ENCODE assay signal across 22 cellular contexts in genomic region chr16:3726021-3726687, GRCh38.
"Had no signal": no experiment of that assay in that cellular context is flagged by ENCODE, and none has a peak within 500 bp of the region (broad histone marks: within the 10 kb centered on the region; RNA-seq: fewer than 3 reads in every experiment).

No MANE protein-coding gene starts in this region.

- H3K27ac Mint-ChIP-seq: activated naive CD4-positive, alpha-beta T cell treated with anti-CD3 and anti-CD28 coated beads, Interleukin-2, amount 10 ng/mL, durations not matched to agents 7 days and 5 days; activated T-cell treated with anti-CD3 and anti-CD28 coated beads, Interleukin-2, amount 50 U/mL, for 72 hours; dendritic cell treated with granulocyte-macrophage colony-stimulating factor and Interleukin-4, amounts not matched to agents 40 ng/mL and 50 ng/mL, for 4 days; stimulated activated naive CD8-positive, alpha-beta T cell treated with anti-CD3 and anti-CD28 coated beads, Interleukin-15, amount 100 ng/mL, for 72 hours had no signal

- H3K36me3 ChIP-seq: uterus had no signal

- H3K27me3 Mint-ChIP-seq: activated naive CD4-positive, alpha-beta T cell treated with anti-CD3 and anti-CD28 coated beads, Interleukin-2, amount 10 ng/mL, durations not matched to agents 7 days and 5 days; dendritic cell treated with granulocyte-macrophage colony-stimulating factor and Interleukin-4, amounts not matched to agents 40 ng/mL and 50 ng/mL, for 4 days; naive thymus-derived CD8-positive, alpha-beta T cell; stimulated activated naive CD8-positive, alpha-beta T cell treated with anti-CD3 and anti-CD28 coated beads, Interleukin-15, amount 100 ng/mL, for 72 hours had no signal

- H3K4me1 ChIP-seq: left lung, pancreas, tibial nerve, uterus had no signal

- ATAC-seq: activated T-cell treated with anti-CD3 and anti-CD28 coated beads, Interleukin-2, amount 50 U/mL, for 72 hours; left lung; naive thymus-derived CD8-positive, alpha-beta T cell; pancreas; right cardiac atrium; stimulated activated naive CD8-positive, alpha-beta T cell treated with anti-CD3 and anti-CD28 coated beads, Interleukin-15, amount 100 ng/mL, for 72 hours had no signal

- H3K27me3 ChIP-seq: left lung, neutrophil, pancreas, tibial nerve, uterus had no signal

- H3K4me3 Mint-ChIP-seq: activated naive CD4-positive, alpha-beta T cell treated with anti-CD3 and anti-CD28 coated beads, Interleukin-2, amount 10 ng/mL, durations not matched to agents 7 days and 5 days; activated T-cell treated with anti-CD3 and anti-CD28 coated beads, Interleukin-2, amount 50 U/mL, for 72 hours; dendritic cell treated with granulocyte-macrophage colony-stimulating factor and Interleukin-4, amounts not matched to agents 40 ng/mL and 50 ng/mL, for 4 days; naive thymus-derived CD8-positive, alpha-beta T cell; stimulated activated naive CD8-positive, alpha-beta T cell treated with anti-CD3 and anti-CD28 coated beads, Interleukin-15, amount 100 ng/mL, for 72 hours had no signal

- DNase-seq: activated CD4-positive, alpha-beta T cell treated with anti-CD3 and anti-CD28 coated beads, Interleukin-2, amount 50 U/mL, for 4 hours; activated CD4-positive, CD25-positive, alpha-beta regulatory T cell treated with anti-CD3 and anti-CD28 coated beads, Interleukin-2, amount 50 U/mL, for 72 hours; activated effector memory CD4-positive, alpha-beta T cell treated with Interleukin-2 at 50 U/mL for 16 hours; activated naive CD4-positive, alpha-beta T cell treated with anti-CD3 and anti-CD28 coated beads, Interleukin-2, amount 10 ng/mL, durations not matched to agents 7 days and 5 days; activated T-cell treated with anti-CD3 and anti-CD28 coated beads, Interleukin-2, amount 50 U/mL, for 72 hours; amygdala; effector CD4-positive, alpha-beta T cell; erythroblast; foreskin fibroblast; left lung; pancreas; stimulated activated CD4-positive, alpha-beta T cell treated with anti-CD3 and anti-CD28 coated beads, Interleukin-1b, Interleukin-23, amount 100 ng/mL, for 48 hours; stimulated activated naive CD8-positive, alpha-beta T cell treated with anti-CD3 and anti-CD28 coated beads, Interleukin-15, amount 100 ng/mL, for 72 hours; SW 1271; uterus had no signal

- H3K9me3 Mint-ChIP-seq: activated naive CD4-positive, alpha-beta T cell treated with anti-CD3 and anti-CD28 coated beads, Interleukin-2, amount 10 ng/mL, durations not matched to agents 7 days and 5 days; activated T-cell treated with anti-CD3 and anti-CD28 coated beads, Interleukin-2, amount 50 U/mL, for 72 hours; dendritic cell treated with granulocyte-macrophage colony-stimulating factor and Interleukin-4, amounts not matched to agents 40 ng/mL and 50 ng/mL, for 4 days; naive thymus-derived CD8-positive, alpha-beta T cell; stimulated activated naive CD8-positive, alpha-beta T cell treated with anti-CD3 and anti-CD28 coated beads, Interleukin-15, amount 100 ng/mL, for 72 hours had no signal

- H3K4me1 Mint-ChIP-seq: activated naive CD4-positive, alpha-beta T cell treated with anti-CD3 and anti-CD28 coated beads, Interleukin-2, amount 10 ng/mL, durations not matched to agents 7 days and 5 days had no signal

- H3K4me3 ChIP-seq: left lung, lung, pancreas, tibial nerve, uterus had no signal

- H3K27ac ChIP-seq: left lung, pancreas, tibial nerve, uterus, VCaP had no signal

- H3K9me3 ChIP-seq: left lung, neutrophil, pancreas, tibial nerve, uterus had no signal
